32 cellular contexts compared by ENCODE assay signal in genomic region chr20:4708856-4709255, GRCh38. TPM values are rescaled to one million over a fixed set of nuclear protein-coding genes. Genes with fewer than 3 reads are reported as not detected.
"Had no signal": no experiment of that assay in that cellular context is flagged by ENCODE, and none has a peak within 500 bp of the region (broad histone marks: within the 10 kb centered on the region; RNA-seq: fewer than 3 reads in every experiment).

No MANE protein-coding gene starts in this region.

- ATAC-seq: left cardiac atrium; left lung; lower lobe of right lung; mucosa of descending colon; naive thymus-derived CD4-positive, alpha-beta T cell; natural killer cell treated with Interleukin-12 subunit alpha and Interleukin-12 subunit beta and Interleukin-15 and Interleukin-18, amount 100 ng/mL, for 72 hours; pancreas; right lobe of liver; stimulated activated naive B cell treated with anti-CD40 and anti-IgM and Interleukin-4, amounts not matched to agents 10 μg/mL and 1 μg/mL and 100 μg/mL, for 72 hours; stimulated activated naive CD8-positive, alpha-beta T cell treated with anti-CD3 and anti-CD28 coated beads, Interleukin-15, Interleukin-2, amounts not matched to agents 100 U/mL and 50 U/mL, for 24 hours; upper lobe of right lung had no signal

- H3K4me2 ChIP-seq: smooth muscle cell had no signal

- H3K36me3 ChIP-seq: heart left ventricle, left lung, lower lobe of right lung, pancreas, prostate gland, right lobe of liver, stomach, thyroid gland, transverse colon, upper lobe of right lung, uterus had no signal

- H3K27me3 Mint-ChIP-seq: natural killer cell treated with Interleukin-12 subunit alpha and Interleukin-12 subunit beta and Interleukin-15 and Interleukin-18, amount 100 ng/mL, for 72 hours had no signal

- H3K4me3 ChIP-seq: heart left ventricle, left lung, lower lobe of right lung, mucosa of descending colon, pancreas, prostate gland, right lobe of liver, smooth muscle cell, stomach, testis, thyroid gland, transverse colon, upper lobe of right lung, uterus had no signal

- H3K9me3 ChIP-seq: heart left ventricle, left lung, lower lobe of right lung, mucosa of descending colon, pancreas, prostate gland, right lobe of liver, stomach, testis, thyroid gland, transverse colon, upper lobe of right lung, uterus had no signal

- H3K9me3 Mint-ChIP-seq: natural killer cell treated with Interleukin-12 subunit alpha and Interleukin-12 subunit beta and Interleukin-15 and Interleukin-18, amount 100 ng/mL, for 72 hours had no signal

- H3K27ac Mint-ChIP-seq: mesothelial cell of epicardium; naive thymus-derived CD4-positive, alpha-beta T cell; natural killer cell treated with Interleukin-12 subunit alpha and Interleukin-12 subunit beta and Interleukin-15 and Interleukin-18, amount 100 ng/mL, for 72 hours; stimulated activated naive B cell treated with anti-CD40 and anti-IgM and Interleukin-4, amounts not matched to agents 10 μg/mL and 1 μg/mL and 100 μg/mL, for 72 hours had no signal

- H3K4me1 ChIP-seq: left lung, lower lobe of right lung, prostate gland, right lobe of liver, upper lobe of right lung, uterus had no signal

- DNase-seq: heart left ventricle; hypothalamus; kidney glomerular epithelial cell; left cardiac atrium; left lung; lower lobe of right lung; mammary epithelial cell; mesenchymal stem cell; mucosa of descending colon; naive thymus-derived CD4-positive, alpha-beta T cell; pancreas; posterior cingulate gyrus; retina; right lobe of liver; stimulated activated CD4-positive, alpha-beta T cell treated with anti-CD3 and anti-CD28 coated beads, Interleukin-1b, Interleukin-23, amount 100 ng/mL, for 48 hours; stimulated activated CD4-positive, alpha-beta T cell treated with anti-CD3 and anti-CD28 coated beads, Interleukin-4, amount 100 ng/mL, for 1 hour; stimulated activated naive B cell treated with anti-CD40 and anti-IgM and Interleukin-4, amounts not matched to agents 10 μg/mL and 1 μg/mL and 100 μg/mL, for 72 hours; stimulated activated naive CD8-positive, alpha-beta T cell treated with anti-CD3 and anti-CD28 coated beads, Interleukin-15, Interleukin-2, amounts not matched to agents 100 U/mL and 50 U/mL, for 24 hours; testis; thyroid gland; transverse colon; upper lobe of right lung; uterus had no signal

- H3K4me3 Mint-ChIP-seq: mesothelial cell of epicardium; naive thymus-derived CD4-positive, alpha-beta T cell; natural killer cell treated with Interleukin-12 subunit alpha and Interleukin-12 subunit beta and Interleukin-15 and Interleukin-18, amount 100 ng/mL, for 72 hours; stimulated activated naive B cell treated with anti-CD40 and anti-IgM and Interleukin-4, amounts not matched to agents 10 μg/mL and 1 μg/mL and 100 μg/mL, for 72 hours had no signal

- H3K36me3 Mint-ChIP-seq: mesothelial cell of epicardium; natural killer cell treated with Interleukin-12 subunit alpha and Interleukin-12 subunit beta and Interleukin-15 and Interleukin-18, amount 100 ng/mL, for 72 hours had no signal

- H3K27me3 ChIP-seq: heart left ventricle, left lung, pancreas, right lobe of liver, stomach, testis, thyroid gland, transverse colon, upper lobe of right lung, uterus had no signal

- H3K27ac ChIP-seq: heart left ventricle, left lung, lower lobe of right lung, pancreas, prostate gland, right lobe of liver, stomach, testis, thyroid gland, transverse colon, upper lobe of right lung, uterus had no signal

RNA-seq across cellular contexts. Expression of gene PRND, which starts 12.9 kb away (rescaled TPM):
- total RNA-seq: left cardiac atrium; left lung; lower lobe of right lung; mammary epithelial cell; mesothelial cell of epicardium; myocyte; natural killer cell treated with Interleukin-12 subunit alpha and Interleukin-12 subunit beta and Interleukin-15 and Interleukin-18, amount 100 ng/mL, for 72 hours; right lobe of liver; smooth muscle cell; transverse colon had no signal
- polyA plus RNA-seq: heart left ventricle, keratinocyte, liver, mammary epithelial cell, neural cell, pancreas, smooth muscle cell had no signal
